17 cellular contexts compared by ENCODE assay signal in genomic region chr15:100947760-100948429, GRCh38. TPM values are rescaled to one million over a fixed set of nuclear protein-coding genes. Genes with fewer than 3 reads are reported as not detected.
A peak's percentile ranks its signal among the peaks of the same experiment; 100 is the strongest.
DNase-seq lines count a peak whose midpoint lies in the region; ATAC-seq and TF ChIP-seq lines count a peak whose summit lies in the region.
"Had no signal": no experiment of that assay in that cellular context is flagged by ENCODE, and none has a peak within 500 bp of the region (broad histone marks: within the 10 kb centered on the region; RNA-seq: fewer than 3 reads in every experiment).

No MANE protein-coding gene starts in this region.

- peaks cover 9% of the 10 kb centered on the region; the same call in 1 of the 2 replicates for H3K36me3 ChIP-seq in Karpas-422 (ENCODE audit: insufficient read depth, low read length)
- no peaks in the 10 kb centered on the region for H3K36me3 ChIP-seq in neural progenitor cell
- H3K36me3 ChIP-seq in PC-9 (ENCODE audit: low read depth) = no peaks in the 10 kb centered on the region
- H3K36me3 ChIP-seq: cardiac muscle cell, heart left ventricle, right lobe of liver had no signal

- CTCF ChIA-PET in PC-9 (lab: Charles Lee) = interaction anchor here (0.6 kb wide), 1 partner anchor 30 kb away, joined by 3 read pairs; no protein-coding TSS in a partner anchor

- no peak overlapping the region for H3K4me3 ChIP-seq in Karpas-422 (ENCODE audit: low read length)
- no peak overlapping the region for H3K4me3 ChIP-seq in neural progenitor cell
- H3K4me3 ChIP-seq in PC-9 = no peak overlapping the region
- H3K4me3 ChIP-seq: cardiac muscle cell, heart left ventricle, right lobe of liver had no signal

- intact Hi-C loops in PC-9 (cut with micrococcal nuclease; ENCODE audit: unreplicated experiment) = no loop called here

- no peaks in the 10 kb centered on the region for H3K36me3 Mint-ChIP-seq in neural progenitor cell

- H3K27ac Mint-ChIP-seq in neural progenitor cell = no peak overlapping the region
- H3K27ac Mint-ChIP-seq: activated CD8-positive, alpha-beta T cell treated with anti-CD3 and anti-CD28 coated beads, Interleukin-2, amount 10 ng/mL, durations not matched to agents 7 days and 5 days had no signal

- H3K27me3 Mint-ChIP-seq in neural progenitor cell (ENCODE audit: insufficient read depth, low read depth) = no peaks in the 10 kb centered on the region

- BruUV-seq in PC-9 (replicated peaks; lab: Mats Ljungman, UMichigan) = no TSS peak

- H4K20me1 ChIP-seq in Karpas-422 (ENCODE audit: insufficient read depth, low read depth, low read length) = no peaks in the 10 kb centered on the region
- no peaks in the 10 kb centered on the region for H4K20me1 ChIP-seq in neural progenitor cell (ENCODE audit: low read depth)
- no peaks in the 10 kb centered on the region for H4K20me1 ChIP-seq in PC-9 (ENCODE audit: insufficient read depth)

- H3K9me3 Mint-ChIP-seq in neural progenitor cell = no peaks in the 10 kb centered on the region

- H3F3A ChIP-seq in neural progenitor cell (ENCODE audit: low read depth) (no peaks in the 10 kb centered on the region), PC-9 (ENCODE audit: insufficient read depth, low read depth) (no peaks in the 10 kb centered on the region)

- H2AFZ ChIP-seq in Karpas-422 (ENCODE audit: low read length) = no peak overlapping the region
- peak overlapping the region; percentile 29 for H2AFZ ChIP-seq in neural progenitor cell (replicated peaks)
- H2AFZ ChIP-seq in PC-9 = no peak overlapping the region

- H3K27me3 ChIP-seq in Karpas-422 (ENCODE audit: low read length) (no peaks in the 10 kb centered on the region), neural progenitor cell (no peaks in the 10 kb centered on the region), PC-9 (ENCODE audit: insufficient read depth, low read depth) (no peaks in the 10 kb centered on the region)
- H3K27me3 ChIP-seq: cardiac muscle cell, heart left ventricle, right lobe of liver had no signal

- TF ChIP-seq CTCF in neural progenitor cell (IDR thresholded peaks at IDR 0.05) = no peak
- TF ChIP-seq CTCF in PC-9 (conservative IDR thresholded peaks at IDR 0.05) = no peak

- ATAC-seq in GM18517 (IDR thresholded peaks at IDR 0.05; ENCODE audit: unreplicated experiment) (peak; percentile 49), GM21576 (IDR thresholded peaks at IDR 0.05; ENCODE audit: unreplicated experiment) (peak; percentile 56)
- ATAC-seq: activated CD8-positive, alpha-beta T cell treated with anti-CD3 and anti-CD28 coated beads, Interleukin-2, amount 10 ng/mL, durations not matched to agents 7 days and 5 days; heart left ventricle had no signal

- H3K4me2 ChIP-seq in Karpas-422 (ENCODE audit: low read depth, low read length, poor library complexity, severe bottlenecking) = no peak overlapping the region
- H3K4me2 ChIP-seq in neural progenitor cell = no peak overlapping the region
- H3K4me2 ChIP-seq in PC-9 = no peak overlapping the region

- no peak overlapping the region for H3K4me3 Mint-ChIP-seq in neural progenitor cell
- H3K4me3 Mint-ChIP-seq: activated CD8-positive, alpha-beta T cell treated with anti-CD3 and anti-CD28 coated beads, Interleukin-2, amount 10 ng/mL, durations not matched to agents 7 days and 5 days had no signal

- H3K9me2 ChIP-seq in Karpas-422 (replicated peaks; ENCODE audit: insufficient read depth, low read length) = no peaks in the 10 kb centered on the region
- H3K9me2 ChIP-seq in PC-9 (ENCODE audit: insufficient read depth) = no peaks in the 10 kb centered on the region

- H3K27ac ChIP-seq in Karpas-422 (ENCODE audit: low read length) = peak overlapping the region; percentile 70
- no peak overlapping the region for H3K27ac ChIP-seq in neural progenitor cell
- no peak overlapping the region for H3K27ac ChIP-seq in PC-9
- H3K27ac ChIP-seq: cardiac muscle cell, heart left ventricle, right lobe of liver had no signal

- DNase-seq in Karpas-422 (no peak), neural progenitor cell (ENCODE audit: low spot score) (no peak), NK-92 (lab: John Stamatoyannopoulos, UW; ENCODE audit: unreplicated experiment) (no peak), PC-9 (no peak), SK-N-DZ (ENCODE audit: low spot score) (no peak)
- no peak for DNase-seq in stimulated activated CD4-positive, alpha-beta T cell treated with anti-CD3 and anti-CD28 coated beads, Interleukin-4, amount 100 ng/mL, for 4 hours
- DNase-seq: activated CD8-positive, alpha-beta T cell treated with anti-CD3 and anti-CD28 coated beads, Interleukin-2, amount 10 ng/mL, durations not matched to agents 7 days and 5 days; effector CD8-positive, alpha-beta T cell; heart left ventricle; NCI-H1436 treated with DMSO at 0.1 percent for 48 hours; NCI-H226; NK-92 treated with Interleukin-12 subunit alpha and Interleukin-12 subunit beta, amount 100 ng/mL, for 24 hours; right lobe of liver; stimulated activated CD4-positive, alpha-beta T cell treated with anti-CD3 and anti-CD28 coated beads, Interleukin-2, amount 100 ng/mL, for 24 hours had no signal

- H3K9me3 ChIP-seq in Karpas-422 (ENCODE audit: low read length) (no peaks in the 10 kb centered on the region), neural progenitor cell (ENCODE audit: low read depth) (no peaks in the 10 kb centered on the region), PC-9 (ENCODE audit: insufficient read depth, low read depth) (no peaks in the 10 kb centered on the region)
- H3K9me3 ChIP-seq: heart left ventricle, right lobe of liver had no signal

- POLR2A ChIA-PET in PC-9 (lab: Charles Lee; ENCODE audit: unreplicated experiment) = no interaction called here

- peaks cover 80% of the 10 kb centered on the region for H3K79me2 ChIP-seq in Karpas-422 (ENCODE audit: low read length)
- H3K79me2 ChIP-seq in neural progenitor cell (ENCODE audit: low read depth) = no peaks in the 10 kb centered on the region
- H3K79me2 ChIP-seq in PC-9 (ENCODE audit: low read depth) = no peaks in the 10 kb centered on the region

- no peak overlapping the region for H3K9ac ChIP-seq in Karpas-422 (ENCODE audit: low read length)
- no peak overlapping the region for H3K9ac ChIP-seq in neural progenitor cell

- peaks cover 9% of the 10 kb centered on the region for H3K4me1 Mint-ChIP-seq in neural progenitor cell

- H3K4me1 ChIP-seq in Karpas-422 (ENCODE audit: low read length) (peaks cover 54% of the 10 kb centered on the region), neural progenitor cell (no peaks in the 10 kb centered on the region), PC-9 (replicated peaks; ENCODE audit: insufficient read depth) (no peaks in the 10 kb centered on the region)
- H3K4me1 ChIP-seq: right lobe of liver had no signal

RNA-seq across cellular contexts. Expression of gene LRRK1, which starts 28.7 kb away (rescaled TPM):
- 46.6 and 87.3 TPM in 2 replicates for total RNA-seq in Karpas-422 (2014; rRNA removed; shearing (Covaris generic); ENCODE audit: low replicate concordance)
- total RNA-seq in neural progenitor cell (ENCODE audit: low replicate concordance) (0.43 TPM in 1 of 2 replicates, not detected in the other), PC-9 (2021) (15.7 and 22.4 TPM in 2 replicates)
- polyA plus RNA-seq in SK-N-DZ (2014; cell fraction: cytosol; rRNA removed) = not detected in 2 replicates
- polyA plus RNA-seq in SK-N-DZ (2014; cell fraction: nucleus; rRNA removed) = 0.09 TPM in 1 of 2 replicates, not detected in the other

Comparison
In these comparisons a context has a peak if more than half of its experiments do, and no peak if none do; other contexts are left out.
1. RNA of gene LRRK1, which starts 28.7 kb away (total RNA-seq): 46.6 to 87.3 TPM in Karpas-422 and 15.7 to 22.4 TPM in PC-9; 0.43 TPM in neural progenitor cell; every median in the first group is over 10 times any median in the second.